ENCODE assay signal across 10 cellular contexts in genomic region chr14:64645220-64645891, GRCh38. TPM values are rescaled to one million over a fixed set of nuclear protein-coding genes. Genes with fewer than 3 reads are reported as not detected.
DNase-seq lines count a peak whose midpoint lies in the region; ATAC-seq and TF ChIP-seq lines count a peak whose summit lies in the region.
"Had no signal": no experiment of that assay in that cellular context is flagged by ENCODE, and none has a peak within 500 bp of the region (broad histone marks: within the 10 kb centered on the region; RNA-seq: fewer than 3 reads in every experiment).

No MANE protein-coding gene starts in this region.

- peak overlapping the region; percentile 56 for H2AFZ ChIP-seq in trophoblast cell (ENCODE audit: insufficient read depth, low read length, poor library complexity)

- no peak overlapping the region for H3K23ac ChIP-seq in trophoblast cell (ENCODE audit: low read length)

- peak overlapping the region in 8 of 10 donors; percentile 48 to 78 (median 70) for H3K27ac ChIP-seq in heart right ventricle
- H3K27ac ChIP-seq in trophoblast cell (ENCODE audit: low read depth, low read length): peak overlapping the region; percentile 99
- H3K27ac ChIP-seq: RWPE1 had no signal

- H4K8ac ChIP-seq in trophoblast cell (ENCODE audit: low read depth, low read length): peak overlapping the region; percentile 81

- H3K4ac ChIP-seq in trophoblast cell (ENCODE audit: low read depth, low read length): peak overlapping the region; percentile 86

- H2AK5ac ChIP-seq in trophoblast cell (ENCODE audit: low read length): peak overlapping the region; percentile 86

- peak overlapping the region; percentile 55 for H3K18ac ChIP-seq in trophoblast cell (ENCODE audit: low read length)

- peaks cover 4% of the 10 kb centered on the region for H3K79me2 ChIP-seq in trophoblast cell (ENCODE audit: control insufficient read depth, insufficient read depth, low read length, poor library complexity)

- H3K9ac ChIP-seq in adipocyte (ENCODE audit: low read length) (peak overlapping the region; percentile 80), trophoblast cell (ENCODE audit: low read length) (no peak overlapping the region)

- H3K4me3 ChIP-seq in adipocyte (ENCODE audit: low read length) (peak overlapping the region; percentile 44), heart right ventricle (no peak overlapping the region), trophoblast cell (ENCODE audit: low read depth, low read length) (no peak overlapping the region)

- peak overlapping the region; percentile 98 for H4K91ac ChIP-seq in trophoblast cell (ENCODE audit: low read depth, low read length)

- WGBS in heart right ventricle, 2 donors: 43 to 56% methylated on average over 10 of the region's 10 CpGs
- WGBS in trophoblast cell (ENCODE audit: extremely low coverage, insufficient coverage, insufficient read length): no CpG with 5 or more reads among the region's 10 CpGs

- ATAC-seq in heart right ventricle (peak; percentile 46 to 87 (median 76)), GM21367 (IDR thresholded peaks at IDR 0.05; ENCODE audit: unreplicated experiment) (no peak), HG03571 (IDR thresholded peaks at IDR 0.05; ENCODE audit: unreplicated experiment) (no peak)
- ATAC-seq: activated naive CD4-positive, alpha-beta T cell treated with anti-CD3 and anti-CD28 coated beads, Interleukin-2, amount 50 U/mL, for 72 hours had no signal

- in situ Hi-C loops in Caki2 (cut with HindIII; ENCODE audit: low pct_unique_long_range_greater_than_20kb, low sequenced_read_pairs): no loop called here

- intact Hi-C loops in heart right ventricle (cut with DNase I): no loop called here

- H2BK120ac ChIP-seq in trophoblast cell (ENCODE audit: insufficient read depth, low read length, poor library complexity): peak overlapping the region; percentile 100

- peak overlapping the region; percentile 40 for H4K12ac ChIP-seq in trophoblast cell (ENCODE audit: low read depth, low read length)

- H2BK5ac ChIP-seq in trophoblast cell (ENCODE audit: low read depth, low read length, poor library complexity): peak overlapping the region; percentile 99

- H3K4me2 ChIP-seq in trophoblast cell (ENCODE audit: low read length): no peak overlapping the region

- no peaks in the 10 kb centered on the region for H3K36me3 ChIP-seq in adipocyte (ENCODE audit: control insufficient read depth, insufficient read depth, low read length, severe bottlenecking)
- H3K36me3 ChIP-seq in heart right ventricle: no peaks in the 10 kb centered on the region
- no peaks in the 10 kb centered on the region for H3K36me3 ChIP-seq in trophoblast cell (ENCODE audit: control insufficient read depth in 1 of 2, insufficient read depth in 2 of 2, low read length in 2 of 2)

- H3K27me3 ChIP-seq in adipocyte (replicated peaks; ENCODE audit: control insufficient read depth, insufficient read depth, low read length) (no peaks in the 10 kb centered on the region), heart right ventricle (no peaks in the 10 kb centered on the region), trophoblast cell (ENCODE audit: insufficient read depth, low read length) (no peaks in the 10 kb centered on the region)

- H3K4me1 ChIP-seq in adipocyte (ENCODE audit: control insufficient read depth, insufficient read depth, low read length) (peaks cover 36% of the 10 kb centered on the region), heart right ventricle (peaks cover 0 to 20% (median 13%) of the 10 kb centered on the region in 9 donors), trophoblast cell (ENCODE audit: control insufficient read depth in 1 of 2, insufficient read depth in 2 of 2, low read length in 2 of 2) (peaks cover 24 to 29% of the 10 kb centered on the region in 2 experiments)

- H3K14ac ChIP-seq in trophoblast cell (ENCODE audit: low read length): peak overlapping the region; percentile 69

- H3K79me1 ChIP-seq in trophoblast cell (ENCODE audit: low read length): peaks cover 48% of the 10 kb centered on the region

- peaks cover 4% of the 10 kb centered on the region for H3K9me3 ChIP-seq in adipocyte (ENCODE audit: control insufficient read depth, low read length)
- H3K9me3 ChIP-seq in heart right ventricle: peaks cover 0 to 5% (median 0%) of the 10 kb centered on the region in 11 donors
- H3K9me3 ChIP-seq in trophoblast cell (ENCODE audit: insufficient read depth, low read depth, low read length): no peaks in the 10 kb centered on the region

- no peak for TF ChIP-seq CTCF in heart right ventricle (IDR thresholded peaks at IDR 0.05)

- peak overlapping the region; percentile 93 for H2BK12ac ChIP-seq in trophoblast cell (ENCODE audit: low read length)

- DNase-seq in Caki2 (ENCODE audit: low read depth) (peak; percentile 93), adipocyte (ENCODE audit: low read depth) (peak; percentile 91), heart right ventricle (peak in 1 of 2 donors; percentile 43), trophoblast cell (peak; percentile 87 to 93), T-helper 9 cell (no peak)
- no peak for DNase-seq in activated CD8-positive, alpha-beta memory T cell treated with anti-CD3 and anti-CD28 coated beads, Interleukin-2, amount 50 U/mL, for 4 hours

RNA-seq across cellular contexts. Expression of gene PLEKHG3, which starts 58.9 kb away (rescaled TPM):
- 48.3 and 99.4 TPM in 2 replicates for total RNA-seq in Caki2 (2014; rRNA removed; shearing (Covaris generic); ENCODE audit: low replicate concordance)
- total RNA-seq in heart right ventricle: 10 to 100 TPM; 11.2 to 25.5 (median 16.2) TPM
- polyA plus RNA-seq in heart right ventricle: 1 to 10 TPM; 5.0 to 9.4 TPM
- 54.5 and 57.2 TPM in 2 replicates for polyA plus RNA-seq in trophoblast cell (2013)

Comparison
In these comparisons a context has a peak if more than half of its experiments do, and no peak if none do; other contexts are left out.
1. DNase-seq: peak in Caki2 (single experiment), adipocyte (single experiment) and trophoblast cell (2 of 2); none in T-helper 9 cell (single experiment) and activated CD8-positive, alpha-beta memory T cell treated with anti-CD3 and anti-CD28 coated beads, Interleukin-2, amount 50 U/mL, for 4 hours (single experiment).
2. ATAC-seq: peak in heart right ventricle (8 of 8); none in GM21367 (single experiment) and HG03571 (single experiment).